ENCODE assay signal across 33 cellular contexts in genomic region chr3:57224856-57225255, GRCh38. TPM values are rescaled to one million over a fixed set of nuclear protein-coding genes. Genes with fewer than 3 reads are reported as not detected.
DNase-seq lines count a peak whose midpoint lies in the region; ATAC-seq, FAIRE-seq and TF ChIP-seq lines count a peak whose summit lies in the region.
"Had no signal": no experiment of that assay in that cellular context is flagged by ENCODE, and none has a peak within 500 bp of the region (broad histone marks: within the 10 kb centered on the region; RNA-seq: fewer than 3 reads in every experiment).

No MANE protein-coding gene starts in this region.

- H3K27me3 ChIP-seq in adipocyte (replicated peaks; ENCODE audit: control insufficient read depth, insufficient read depth, low read length): no peaks in the 10 kb centered on the region
- H3K27me3 ChIP-seq: breast epithelium, Peyer's patch, SJCRH30, suprapubic skin, upper lobe of right lung had no signal

- H3K4me3 ChIP-seq in adipocyte (ENCODE audit: low read length): no peak overlapping the region
- H3K4me3 ChIP-seq: breast epithelium, lung, neural progenitor cell, Peyer's patch, SJCRH30, suprapubic skin, upper lobe of right lung had no signal

- H3K27me3 Mint-ChIP-seq in HFFc6 (ENCODE audit: insufficient read depth): peaks cover 4% of the 10 kb centered on the region; the same call in 1 of the 2 replicates

- peak overlapping the region; percentile 12; the same call in 1 of the 2 replicates for H3K27ac Mint-ChIP-seq in HFFc6
- H3K27ac Mint-ChIP-seq: activated T-cell treated with anti-CD3 and anti-CD28 coated beads, Interleukin-2, amount 50 U/mL, for 72 hours; neural progenitor cell had no signal

- peaks cover 21% of the 10 kb centered on the region for H3K4me1 ChIP-seq in adipocyte (ENCODE audit: control insufficient read depth, insufficient read depth, low read length)

- peak overlapping the region; percentile 9; the same call in 1 of the 2 replicates for H3K4me3 Mint-ChIP-seq in HFFc6
- H3K4me3 Mint-ChIP-seq: activated T-cell treated with anti-CD3 and anti-CD28 coated beads, Interleukin-2, amount 50 U/mL, for 72 hours; neural progenitor cell had no signal

- ATAC-seq in GM19463 (IDR thresholded peaks at IDR 0.05; ENCODE audit: unreplicated experiment): no peak
- ATAC-seq in Right ventricle myocardium superior (ENCODE audit: poor library complexity): no peak
- ATAC-seq: activated T-cell treated with anti-CD3 and anti-CD28 coated beads, Interleukin-2, amount 50 U/mL, for 72 hours; right cardiac atrium; upper lobe of right lung had no signal

- no peak for FAIRE-seq in GM12892 (lab: Jason Lieb, UNC)
- FAIRE-seq: colon, H54 had no signal

- intact Hi-C loops in Right ventricle myocardium superior (cut with DNase I): loop anchor here (5.0 kb wide), 2 partner anchors 58 to 123 kb away; partner anchors contain the start of gene IL17RD

- no peak overlapping the region for H3K9ac ChIP-seq in adipocyte (ENCODE audit: low read length)
- H3K9ac ChIP-seq: neural progenitor cell had no signal

- TF ChIP-seq POLR2A in GM12892 (IDR thresholded peaks at IDR 0.05; ENCODE audit: low read depth, low read length): no peak

- no peaks in the 10 kb centered on the region for H3K36me3 ChIP-seq in adipocyte (ENCODE audit: control insufficient read depth, insufficient read depth, low read length, severe bottlenecking)
- H3K36me3 ChIP-seq: breast epithelium, neural progenitor cell, Peyer's patch, SJCRH30, suprapubic skin, upper lobe of right lung had no signal

- no peak for TF ChIP-seq CTCF in HFFc6 (IDR thresholded peaks at IDR 0.05)

- DNase-seq in EH (ENCODE audit: low read depth): peak; percentile 27
- no peak for DNase-seq in HFFc6
- DNase-seq in adipocyte (ENCODE audit: low read depth): peak; percentile 10
- DNase-seq in left kidney (ENCODE audit: low read depth, low spot score): peak; percentile 13
- DNase-seq in GM12892 (ENCODE audit: insufficient read length): no peak
- no peak for DNase-seq in Right ventricle myocardium superior
- DNase-seq in HCEC 1CT: no peak
- DNase-seq: activated CD4-positive, alpha-beta T cell treated with anti-CD3 and anti-CD28 coated beads, Interleukin-2, amount 50 U/mL, for 4 hours; activated CD4-positive, CD25-positive, alpha-beta regulatory T cell; activated naive CD4-positive, alpha-beta T cell treated with Interleukin-2 at 50 U/mL for 16 hours; activated T-cell treated with anti-CD3 and anti-CD28 coated beads, Interleukin-2, amount 50 U/mL, for 72 hours; amniotic stem cell; DMS79 treated with DMSO at 0.1 percent for 48 hours; effector CD4-positive, alpha-beta T cell; kidney glomerular epithelial cell; NCI-H1436; NCI-H2107; NCI-H510A; NK-92 treated with Interleukin-12 subunit alpha and Interleukin-12 subunit beta, amount 100 ng/mL, for 24 hours; Peyer's patch; posterior cingulate gyrus; right cardiac atrium; SJCRH30; stimulated activated CD4-positive, alpha-beta T cell treated with anti-CD3 and anti-CD28 coated beads, Interleukin-2, amount 100 ng/mL, for 48 hours; T-helper 1 cell; upper lobe of right lung had no signal

- peaks cover 39% of the 10 kb centered on the region for H3K4me1 Mint-ChIP-seq in HFFc6 (ENCODE audit: low read depth)

- no peaks in the 10 kb centered on the region for H3K9me3 Mint-ChIP-seq in HFFc6
- H3K9me3 Mint-ChIP-seq: activated T-cell treated with anti-CD3 and anti-CD28 coated beads, Interleukin-2, amount 50 U/mL, for 72 hours; neural progenitor cell had no signal

- no peaks in the 10 kb centered on the region for H3K36me3 Mint-ChIP-seq in HFFc6 (ENCODE audit: low read depth)
- H3K36me3 Mint-ChIP-seq: neural progenitor cell had no signal

- no peaks in the 10 kb centered on the region for H3K9me3 ChIP-seq in adipocyte (ENCODE audit: control insufficient read depth, low read length)
- H3K9me3 ChIP-seq: breast epithelium, Peyer's patch, SJCRH30, suprapubic skin, upper lobe of right lung had no signal

RNA-seq across cellular contexts. Expression of gene APPL1, which starts 2.7 kb away (rescaled TPM):
- 10 to 100 TPM; 17.3 to 25.2 (median 24.0) TPM for total RNA-seq in HFFc6 (2021; fragmentation: NEBNext Ultra II Directional; extraction: Animal tissue kit (Norgen Biotek cat#: 25700))
- 31.2 TPM for polyA plus RNA-seq in GM12892 (2012; ENCODE audit: missing spikeins)
- total RNA-seq in Right ventricle myocardium superior: 42.9 TPM

RNA-seq across cellular contexts. Expression of gene HESX1, which starts 25.1 kb away (rescaled TPM):
- total RNA-seq in HFFc6 (2021; fragmentation: NEBNext Ultra II Directional; extraction: Animal tissue kit (Norgen Biotek cat#: 25700)): under 1 TPM in 1 of 6 experiments, not detected in 5; 0.18 TPM
- polyA plus RNA-seq in GM12892 (2012; ENCODE audit: missing spikeins): 1.3 TPM
- total RNA-seq in Right ventricle myocardium superior: not detected
- total RNA-seq: Peyer's patch had no signal

RNA-seq across cellular contexts. Expression of gene IL17RD, which starts 59.7 kb away (rescaled TPM):
- total RNA-seq in HFFc6 (2021; fragmentation: NEBNext Ultra II Directional; extraction: Animal tissue kit (Norgen Biotek cat#: 25700)): under 1 TPM in 4 of 6 experiments, not detected in 2; 0.05 to 0.26 (median 0.13) TPM
- not detected for polyA plus RNA-seq in GM12892 (2012; ENCODE audit: missing spikeins)
- 5.0 TPM for total RNA-seq in Right ventricle myocardium superior

Comparison
In these comparisons a context has a peak if more than half of its experiments do, and no peak if none do; other contexts are left out.
1. DNase-seq: peak in EH (single experiment), adipocyte (single experiment) and left kidney (single experiment); none in HFFc6 (single experiment), GM12892 (single experiment), Right ventricle myocardium superior (single experiment) and HCEC 1CT (single experiment).